8 cellular contexts compared by ENCODE assay signal in the genomic region with DNA sequence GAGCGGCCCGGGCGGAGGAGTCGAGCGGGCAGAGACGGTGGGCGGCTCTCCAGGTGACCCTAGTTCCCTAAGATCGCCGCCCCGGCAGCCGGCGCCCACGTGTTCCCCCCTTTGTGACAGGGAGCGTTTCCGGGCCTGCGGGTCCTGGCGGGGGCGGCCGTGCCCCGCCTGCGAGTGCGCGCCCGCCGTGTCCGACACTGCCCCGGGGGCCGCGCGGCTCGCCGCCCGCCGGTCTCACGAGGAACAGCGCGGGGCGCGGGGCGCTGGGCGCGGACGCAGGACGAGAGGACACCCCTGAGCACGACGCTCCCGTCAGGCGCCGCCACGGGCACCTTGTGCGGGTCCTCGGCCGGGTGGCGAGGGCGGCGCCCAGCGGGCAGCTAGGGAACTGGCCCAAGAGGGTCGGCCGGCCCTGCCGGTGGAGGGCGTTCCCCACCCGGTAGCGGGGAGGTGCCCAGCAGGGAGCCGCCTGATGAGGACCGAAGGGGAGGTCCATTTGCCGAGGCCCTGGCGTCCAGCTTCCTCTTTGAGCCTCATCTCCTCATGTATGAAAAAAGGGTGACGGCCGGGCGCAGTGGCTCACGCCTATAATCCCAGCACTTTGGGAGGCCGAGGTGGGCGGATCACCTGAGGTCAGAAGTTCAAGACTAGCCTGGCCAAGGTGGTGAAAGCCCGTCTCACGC. TPM values are rescaled to one million over a fixed set of nuclear protein-coding genes. Genes with fewer than 3 reads are reported as not detected.
DNase-seq lines count a peak whose midpoint lies in the region; ATAC-seq and TF ChIP-seq lines count a peak whose summit lies in the region.

TSS of gene VARS1 (minus strand) at position 137 of the 683 bp plus-strand sequence. CDS start 535 bp downstream, outside the sequence.

- ATAC-seq in GM21381 (IDR thresholded peaks at IDR 0.05; ENCODE audit: unreplicated experiment) = peak; percentile 80

- no peaks in the 10 kb centered on the region for H3K36me3 ChIP-seq in mucosa of stomach (ENCODE audit: control insufficient read depth, insufficient read depth, low read length)

- H3K4me3 ChIP-seq in epithelial cell of proximal tubule (ENCODE audit: low read depth, low read length) (peak within 1 kb of the TSS; percentile 84), mucosa of stomach (ENCODE audit: low read length) (peak within 1 kb of the TSS; percentile 77)

- TF ChIP-seq CTCF in epithelial cell of proximal tubule (conservative IDR thresholded peaks at IDR 0.05; ENCODE audit: low read depth, low read length) = peak; percentile 65

- H3K4me1 ChIP-seq in mucosa of stomach (ENCODE audit: control insufficient read depth, insufficient read depth, low read length) = peaks cover 9% of the 10 kb centered on the region

- peak; percentile 98 for DNase-seq in COLO829 (ENCODE audit: low spot score)
- peak; percentile 91 for DNase-seq in HuH-7.5 (ENCODE audit: low spot score)
- DNase-seq in OCI-M2 (lab: John Stamatoyannopoulos, UW; ENCODE audit: unreplicated experiment) = peak; percentile 40
- peak; percentile 64 for DNase-seq in activated T-cell treated with anti-CD3 and anti-CD28 coated beads for 4 hours
- no peak for DNase-seq in epithelial cell of proximal tubule (ENCODE audit: low read depth)
- peak; percentile 66 for DNase-seq in stimulated activated CD8-positive, alpha-beta memory T cell treated with anti-CD3 and anti-CD28 coated beads, Interleukin-7, amount 100 ng/mL, for 1 hour (ENCODE audit: low read depth in 2 of 2)

- peak within 1 kb of the TSS; percentile 98 for H3K9ac ChIP-seq in mucosa of stomach (ENCODE audit: low read length)

- H3K27me3 ChIP-seq in mucosa of stomach (ENCODE audit: control insufficient read depth, insufficient read depth, low read length) = no peaks in the 10 kb centered on the region

- no peaks in the 10 kb centered on the region for H3K9me3 ChIP-seq in mucosa of stomach (ENCODE audit: control insufficient read depth, low read length)

RNA-seq across cellular contexts. Expression of gene VARS1, which starts in this region (rescaled TPM):
- 113 and 166 TPM in 2 replicates for total RNA-seq in epithelial cell of proximal tubule
